In genomic region chrX:130984782-130985181, GRCh38 we compare ENCODE assay signal across 22 cellular contexts.
DNase-seq lines count a peak whose midpoint lies in the region; ATAC-seq and TF ChIP-seq lines count a peak whose summit lies in the region.
"Had no signal": no experiment of that assay in that cellular context is flagged by ENCODE, and none has a peak within 500 bp of the region (broad histone marks: within the 10 kb centered on the region; RNA-seq: fewer than 3 reads in every experiment).

No MANE protein-coding gene starts in this region.

- no peaks in the 10 kb centered on the region for H3K4me1 ChIP-seq in GM23338 (ENCODE audit: insufficient read depth)
- H3K4me1 ChIP-seq in SJCRH30: peaks cover 9% of the 10 kb centered on the region; the same call in 1 of the 2 replicates
- H3K4me1 ChIP-seq in gastrocnemius medialis: peaks cover 0 to 9% of the 10 kb centered on the region in 2 donors

- H3K4me3 Mint-ChIP-seq in GM23338: no peak overlapping the region
- no peak overlapping the region for H3K4me3 Mint-ChIP-seq in activated T-helper 1 cell treated with anti-CD3 and anti-CD28 coated beads, Interleukin-12 subunit alpha, Interleukin-12 subunit beta, Interleukin-2, Interleukin-4 antibody, amounts not matched to agents 30 ng/mL and 10 ng/mL and 1 ng/mL, durations not matched to agents 14 hours and 24 hours and 36 hours
- H3K4me3 Mint-ChIP-seq: CD4-positive, alpha-beta T cell had no signal

- H3F3A ChIP-seq in GM23338 (replicated peaks; ENCODE audit: low read depth): no peaks in the 10 kb centered on the region

- in situ Hi-C loops in gastrocnemius medialis (cut with MboI; ENCODE audit: low sequenced_read_pairs in 4 of 4): loop anchor here in 3 of 4 donors (25.0 kb wide), 1 partner anchor 653 kb away; no protein-coding TSS in a partner anchor

- no peaks in the 10 kb centered on the region for H4K20me1 ChIP-seq in GM23338 (replicated peaks; ENCODE audit: insufficient read depth)

- TF ChIP-seq CTCF in GM23338 (conservative IDR thresholded peaks at IDR 0.05; ENCODE audit: low read depth in 2 of 2) (no peak), gastrocnemius medialis (IDR thresholded peaks at IDR 0.05 in 4 of 5, conservative IDR thresholded peaks at IDR 0.05 in 1 of 5) (no peak)

- no peaks in the 10 kb centered on the region for H3K36me3 Mint-ChIP-seq in GM23338 (ENCODE audit: low read depth)
- H3K36me3 Mint-ChIP-seq in activated T-helper 1 cell treated with anti-CD3 and anti-CD28 coated beads, Interleukin-12 subunit alpha, Interleukin-12 subunit beta, Interleukin-2, Interleukin-4 antibody, amounts not matched to agents 30 ng/mL and 10 ng/mL and 1 ng/mL, durations not matched to agents 14 hours and 24 hours and 36 hours (ENCODE audit: low read depth): no peaks in the 10 kb centered on the region

- no peaks in the 10 kb centered on the region for H3K79me2 ChIP-seq in GM23338 (replicated peaks; ENCODE audit: insufficient read depth)

- no peaks in the 10 kb centered on the region for H3K9me3 Mint-ChIP-seq in GM23338
- H3K9me3 Mint-ChIP-seq in activated T-helper 1 cell treated with anti-CD3 and anti-CD28 coated beads, Interleukin-12 subunit alpha, Interleukin-12 subunit beta, Interleukin-2, Interleukin-4 antibody, amounts not matched to agents 30 ng/mL and 10 ng/mL and 1 ng/mL, durations not matched to agents 14 hours and 24 hours and 36 hours: no peaks in the 10 kb centered on the region
- H3K9me3 Mint-ChIP-seq: CD4-positive, alpha-beta T cell had no signal

- H3K27ac ChIP-seq in GM23338 (ENCODE audit: low read depth) (no peak overlapping the region), SJCRH30 (peak overlapping the region; percentile 27), gastrocnemius medialis (peak overlapping the region; percentile 66 to 79 (median 72))
- H3K27ac ChIP-seq: HL-60 had no signal

- H3K9me2 ChIP-seq in GM23338 (ENCODE audit: insufficient read depth): no peaks in the 10 kb centered on the region

- H3K4me1 Mint-ChIP-seq in GM23338: peaks cover 5% of the 10 kb centered on the region
- H3K4me1 Mint-ChIP-seq in activated T-helper 1 cell treated with anti-CD3 and anti-CD28 coated beads, Interleukin-12 subunit alpha, Interleukin-12 subunit beta, Interleukin-2, Interleukin-4 antibody, amounts not matched to agents 30 ng/mL and 10 ng/mL and 1 ng/mL, durations not matched to agents 14 hours and 24 hours and 36 hours (ENCODE audit: low read depth): no peaks in the 10 kb centered on the region

- H3K36me3 ChIP-seq in GM23338 (ENCODE audit: insufficient read depth) (no peaks in the 10 kb centered on the region), SJCRH30 (no peaks in the 10 kb centered on the region), gastrocnemius medialis (no peaks in the 10 kb centered on the region)

- DNase-seq in GM23338 (ENCODE audit: low spot score) (no peak), SJCRH30 (peak; percentile 33 to 75), myocyte (ENCODE audit: low read depth) (peak; percentile 44), gastrocnemius medialis (peak; percentile 63 to 71), OCI-M2 (lab: John Stamatoyannopoulos, UW; ENCODE audit: unreplicated experiment) (no peak), NCI-H1694 (lab: John Stamatoyannopoulos, UW) (no peak)
- no peak for DNase-seq in activated T-helper 1 cell treated with anti-CD3 and anti-CD28 coated beads, Interleukin-12 subunit alpha, Interleukin-12 subunit beta, Interleukin-2, Interleukin-4 antibody, amounts not matched to agents 30 ng/mL and 10 ng/mL and 1 ng/mL, durations not matched to agents 14 hours and 24 hours and 36 hours (ENCODE audit: low spot score)
- DNase-seq: CD4-positive, alpha-beta T cell; COR-L47; GDM1; H7; KG1; NCI-H1092 treated with DMSO at 0.1 percent for 48 hours; NCI-H146; NCI-H2081; NCI-H2171; NCI-H345; NCI-H524; NCI-H82 had no signal

- no peak overlapping the region for H3K4me2 ChIP-seq in GM23338

- intact Hi-C loops in gastrocnemius medialis (cut with DNase I; ENCODE audit: low total_unique reads): loop anchor here (1.0 kb wide), 1 partner anchor 11 kb away; no protein-coding TSS in a partner anchor
- intact Hi-C loops in activated T-helper 1 cell treated with anti-CD3 and anti-CD28 coated beads, Interleukin-12 subunit alpha, Interleukin-12 subunit beta, Interleukin-2, Interleukin-4 antibody, amounts not matched to agents 30 ng/mL and 10 ng/mL and 1 ng/mL, durations not matched to agents 14 hours and 24 hours and 36 hours (cut with micrococcal nuclease): no loop called here

- ATAC-seq in GM23338: no peak
- peak; percentile 94 to 97 for ATAC-seq in gastrocnemius medialis
- ATAC-seq in GM19351 (IDR thresholded peaks at IDR 0.05; ENCODE audit: unreplicated experiment): no peak
- ATAC-seq: HepG2 had no signal

- no peaks in the 10 kb centered on the region for H3K9me3 ChIP-seq in SJCRH30 (replicated peaks)
- no peaks in the 10 kb centered on the region for H3K9me3 ChIP-seq in gastrocnemius medialis

- H3K4me3 ChIP-seq in GM23338 (no peak overlapping the region), SJCRH30 (no peak overlapping the region), gastrocnemius medialis (no peak overlapping the region)

- H3K27ac Mint-ChIP-seq in GM23338: peak overlapping the region; percentile 53; the same call in 1 of the 2 replicates
- no peak overlapping the region for H3K27ac Mint-ChIP-seq in activated T-helper 1 cell treated with anti-CD3 and anti-CD28 coated beads, Interleukin-12 subunit alpha, Interleukin-12 subunit beta, Interleukin-2, Interleukin-4 antibody, amounts not matched to agents 30 ng/mL and 10 ng/mL and 1 ng/mL, durations not matched to agents 14 hours and 24 hours and 36 hours
- H3K27ac Mint-ChIP-seq: CD4-positive, alpha-beta T cell had no signal

- H3K27me3 ChIP-seq in GM23338 (ENCODE audit: insufficient read depth): no peaks in the 10 kb centered on the region
- no peaks in the 10 kb centered on the region for H3K27me3 ChIP-seq in SJCRH30
- no peaks in the 10 kb centered on the region for H3K27me3 ChIP-seq in gastrocnemius medialis

- no peak overlapping the region for H2AFZ ChIP-seq in GM23338

- no peak for TF ChIP-seq POLR2A in gastrocnemius medialis (IDR thresholded peaks at IDR 0.05)

- no peaks in the 10 kb centered on the region for H3K27me3 Mint-ChIP-seq in GM23338 (ENCODE audit: insufficient read depth, low read depth, poor library complexity)
- peaks cover 1% of the 10 kb centered on the region for H3K27me3 Mint-ChIP-seq in activated T-helper 1 cell treated with anti-CD3 and anti-CD28 coated beads, Interleukin-12 subunit alpha, Interleukin-12 subunit beta, Interleukin-2, Interleukin-4 antibody, amounts not matched to agents 30 ng/mL and 10 ng/mL and 1 ng/mL, durations not matched to agents 14 hours and 24 hours and 36 hours (ENCODE audit: insufficient read depth)

TF ChIP-seq in GM23338, 12 proteins besides CTCF, POLR2A, EP300 and RAD21 (continues in another document):
- no peak for TF ChIP-seq NANOG (IDR thresholded peaks at IDR 0.05; ENCODE audit: borderline replicate concordance)
- TF ChIP-seq CREB1 (CRISPR knock-in tag; IDR thresholded peaks at IDR 0.05; ENCODE audit: low read depth): no peak
- TF ChIP-seq EZH2 (IDR thresholded peaks at IDR 0.05; ENCODE audit: low read depth, unreplicated experiment): no peak

Comparison
In these comparisons a context has a peak if more than half of its experiments do, and no peak if none do; other contexts are left out.
1. ATAC-seq: peak in gastrocnemius medialis (2 of 2); none in GM23338 (single experiment) and GM19351 (single experiment).
2. DNase-seq: peak in SJCRH30 (2 of 2), myocyte (single experiment) and gastrocnemius medialis (2 of 2); none in GM23338 (single experiment), OCI-M2 (single experiment), activated T-helper 1 cell treated with anti-CD3 and anti-CD28 coated beads, Interleukin-12 subunit alpha, Interleukin-12 subunit beta, Interleukin-2, Interleukin-4 antibody, amounts not matched to agents 30 ng/mL and 10 ng/mL and 1 ng/mL, durations not matched to agents 14 hours and 24 hours and 36 hours (single experiment) and NCI-H1694 (single experiment).